Comparison of ENCODE assay signal across 8 cellular contexts in genomic region chr5:159050408-159051091, GRCh38. TPM values are rescaled to one million over a fixed set of nuclear protein-coding genes. Genes with fewer than 3 reads are reported as not detected.
DNase-seq lines count a peak whose midpoint lies in the region; ATAC-seq and TF ChIP-seq lines count a peak whose summit lies in the region.

No MANE protein-coding gene starts in this region.

- H3K27ac Mint-ChIP-seq in natural killer cell (no peak overlapping the region), Calu3 (ENCODE audit: unreplicated experiment) (no peak overlapping the region)

- H3K9me3 ChIP-seq in NT2/D1 (ENCODE audit: insufficient read depth, low read length) (no peaks in the 10 kb centered on the region), left ventricle myocardium inferior (replicated peaks) (no peaks in the 10 kb centered on the region), thoracic aorta (no peaks in the 10 kb centered on the region)

- H3K27ac ChIP-seq in left ventricle myocardium inferior (replicated peaks), result peak overlapping the region; percentile 93
- H3K27ac ChIP-seq in thoracic aorta, result peak overlapping the region; percentile 82 to 84

- no peak overlapping the region for H3K4me3 ChIP-seq in NT2/D1 (ENCODE audit: insufficient read length, low read depth)
- H3K4me3 ChIP-seq in left ventricle myocardium inferior, result peak overlapping the region; percentile 58
- H3K4me3 ChIP-seq in thoracic aorta, result peak overlapping the region; percentile 75

- H3K9ac ChIP-seq in NT2/D1 (ENCODE audit: insufficient read length, low read depth), result peak overlapping the region; percentile 21

- H3K4me1 Mint-ChIP-seq in natural killer cell (peaks cover 7 to 11% of the 10 kb centered on the region in 2 donors), Calu3 (ENCODE audit: low read depth, unreplicated experiment) (no peaks in the 10 kb centered on the region)

- H3K27me3 ChIP-seq in NT2/D1 (ENCODE audit: insufficient read depth, insufficient read length) (peaks cover 12% of the 10 kb centered on the region), left ventricle myocardium inferior (ENCODE audit: low read depth) (peaks cover 45% of the 10 kb centered on the region), thoracic aorta (replicated peaks; ENCODE audit: insufficient read depth) (no peaks in the 10 kb centered on the region)

- H3K4me3 Mint-ChIP-seq in natural killer cell (no peak overlapping the region), Calu3 (ENCODE audit: low read depth, unreplicated experiment) (no peak overlapping the region)

- DNase-seq in NT2/D1 (ENCODE audit: low read depth, low spot score) (no peak), left ventricle myocardium inferior (no peak), thoracic aorta (ENCODE audit: low spot score) (no peak), natural killer cell (no peak), Calu3 (no peak)

- H3K36me3 ChIP-seq in NT2/D1 (ENCODE audit: insufficient read depth, insufficient read length, low read length) (no peaks in the 10 kb centered on the region), left ventricle myocardium inferior (no peaks in the 10 kb centered on the region), thoracic aorta (no peaks in the 10 kb centered on the region)

- ATAC-seq in GM18870 (IDR thresholded peaks at IDR 0.05; ENCODE audit: unreplicated experiment) (peak; percentile 61), HG02870 (IDR thresholded peaks at IDR 0.05; ENCODE audit: unreplicated experiment) (peak; percentile 52), thoracic aorta (ENCODE audit: insufficient number of reproducible peaks, low FRiP score, low read depth) (peak; percentile 31), natural killer cell (no peak), esophagus mucosa (no peak)

- no peaks in the 10 kb centered on the region for H3K36me3 Mint-ChIP-seq in natural killer cell
- H3K36me3 Mint-ChIP-seq in Calu3 (ENCODE audit: insufficient read depth, unreplicated experiment), result no peaks in the 10 kb centered on the region

- no TSS peak for BruUV-seq in Calu3 (replicated peaks; lab: Mats Ljungman, UMichigan)

- CTCF ChIA-PET in Calu3 (lab: Charles Lee), result no interaction called here

- H3K9me3 Mint-ChIP-seq in natural killer cell (no peaks in the 10 kb centered on the region), Calu3 (ENCODE audit: low read depth, unreplicated experiment) (no peaks in the 10 kb centered on the region)

- intact Hi-C loops in left ventricle myocardium inferior (cut with micrococcal nuclease) (no loop called here), natural killer cell (cut with micrococcal nuclease) (no loop called here), Calu3 (cut with micrococcal nuclease; ENCODE audit: unreplicated experiment) (no loop called here)

- TF ChIP-seq CTCF in left ventricle myocardium inferior (IDR thresholded peaks at IDR 0.05; ENCODE audit: borderline replicate concordance), result no peak
- TF ChIP-seq CTCF in thoracic aorta (IDR thresholded peaks at IDR 0.05), result no peak
- no peak for TF ChIP-seq CTCF in natural killer cell (IDR thresholded peaks at IDR 0.05)
- no peak for TF ChIP-seq CTCF in Calu3 (IDR thresholded peaks at IDR 0.05; ENCODE audit: unreplicated experiment)

- H3K4me1 ChIP-seq in NT2/D1 (ENCODE audit: insufficient read depth, insufficient read length) (no peaks in the 10 kb centered on the region), left ventricle myocardium inferior (peaks cover 68% of the 10 kb centered on the region), thoracic aorta (ENCODE audit: control insufficient read depth in 1 of 2, low read depth in 2 of 2) (peaks cover 23 to 76% of the 10 kb centered on the region in 2 donors)

- H3K27me3 Mint-ChIP-seq in natural killer cell (ENCODE audit: low read depth in 2 of 2), result peaks cover 39 to 88% of the 10 kb centered on the region in 2 donors
- peaks cover 76% of the 10 kb centered on the region for H3K27me3 Mint-ChIP-seq in Calu3 (ENCODE audit: unreplicated experiment)

RNA-seq across cellular contexts. Expression of gene EBF1, which starts 49.2 kb away (rescaled TPM):
- 10.4 TPM for total RNA-seq in left ventricle myocardium inferior
- 10 to 100 TPM; 52.1 to 54.4 TPM for total RNA-seq in thoracic aorta
- total RNA-seq in natural killer cell, result 1 to 10 TPM in 1 of 3 donors, under 1 TPM in 2; 0.29 to 1.5 (median 0.35) TPM
- 2.3 TPM for total RNA-seq in esophagus mucosa
- total RNA-seq in Calu3 (2022), result not detected in 2 replicates

Comparison
In these comparisons a context has a peak if more than half of its experiments do, and no peak if none do; other contexts are left out.
1. ATAC-seq: peak in GM18870 (single experiment), HG02870 (single experiment) and thoracic aorta (single experiment); none in natural killer cell (0 of 3) and esophagus mucosa (single experiment).